In genomic region chr1:15848929-15849774, GRCh38 we compare ENCODE assay signal across 1 cellular context.
TF ChIP-seq lines count a peak whose summit lies in the region.

No MANE protein-coding gene starts in this region.

TF ChIP-seq in HEK293, 187 proteins besides CTCF, POLR2A, EP300 and RAD21 (continued from another document and continues in another):
- TF ChIP-seq ZNF138 (tag by site-specific recombination; IDR thresholded peaks at IDR 0.05; ENCODE audit: borderline replicate concordance): no peak
- TF ChIP-seq ZNF621 (tag by site-specific recombination; IDR thresholded peaks at IDR 0.05): no peak
- no peak for TF ChIP-seq ZNF433 (tag by site-specific recombination; IDR thresholded peaks at IDR 0.05; ENCODE audit: low read depth)
- TF ChIP-seq MZF1 (tag by site-specific recombination; IDR thresholded peaks at IDR 0.05; ENCODE audit: borderline replicate concordance): no peak
- peak; percentile 93 for TF ChIP-seq ZBTB26 (tag by site-specific recombination; optimal IDR thresholded peaks at IDR 0.05)
- no peak; the same call in 1 of the 2 replicates for TF ChIP-seq ZNF645 (tag by site-specific recombination; IDR thresholded peaks at IDR 0.05)
- TF ChIP-seq ZNF311 (tag by site-specific recombination; IDR thresholded peaks at IDR 0.05; ENCODE audit: borderline replicate concordance): no peak
- TF ChIP-seq ZNF175 (tag by site-specific recombination; IDR thresholded peaks at IDR 0.05): no peak
- no peak for TF ChIP-seq ZSCAN18 (tag by site-specific recombination; IDR thresholded peaks at IDR 0.05)
- TF ChIP-seq ZNF514 (tag by site-specific recombination; IDR thresholded peaks at IDR 0.05): no peak
- no peak; the same call in 1 of the 2 replicates for TF ChIP-seq ZFP37 (tag by site-specific recombination; IDR thresholded peaks at IDR 0.05)
- TF ChIP-seq ZNF530 (tag by site-specific recombination; IDR thresholded peaks at IDR 0.05; ENCODE audit: low read depth): no peak
- no peak; the same call in 1 of the 2 replicates for TF ChIP-seq ZNF324 (tag by site-specific recombination; IDR thresholded peaks at IDR 0.05)
- no peak for TF ChIP-seq ZNF518A (tag by site-specific recombination; conservative IDR thresholded peaks at IDR 0.05; ENCODE audit: low read depth)
- TF ChIP-seq SETDB1 (IDR thresholded peaks at IDR 0.05; ENCODE audit: insufficient read length, low read length): no peak
- TF ChIP-seq BCL11A (tag by site-specific recombination; IDR thresholded peaks at IDR 0.05; ENCODE audit: low read depth): no peak; the same call in 1 of the 2 replicates
- no peak for TF ChIP-seq ZNF521 (tag by site-specific recombination; IDR thresholded peaks at IDR 0.05)
- peak; percentile 55 for TF ChIP-seq ZBTB8A (tag by site-specific recombination; IDR thresholded peaks at IDR 0.05)
- no peak for TF ChIP-seq ZNF16 (tag by site-specific recombination; IDR thresholded peaks at IDR 0.05; ENCODE audit: low read depth)
- TF ChIP-seq ZNF544 (tag by site-specific recombination; IDR thresholded peaks at IDR 0.05): no peak
- TF ChIP-seq ZNF394 (tag by site-specific recombination; IDR thresholded peaks at IDR 0.05; ENCODE audit: borderline replicate concordance): peak; percentile 57; the same call in 1 of the 2 replicates
- no peak for TF ChIP-seq ZNF350 (tag by site-specific recombination; IDR thresholded peaks at IDR 0.05)
- no peak for TF ChIP-seq ZNF354C (tag by site-specific recombination; IDR thresholded peaks at IDR 0.05; ENCODE audit: borderline replicate concordance, low read depth)
- no peak for TF ChIP-seq ZNF555 (tag by site-specific recombination; conservative IDR thresholded peaks at IDR 0.05)
- TF ChIP-seq ZSCAN30 (tag by site-specific recombination; IDR thresholded peaks at IDR 0.05): 0 out of 2 replicates have a peak, but pooled peaks have one; percentile 5
- peak; percentile 83 for TF ChIP-seq SP7 (tag by site-specific recombination; IDR thresholded peaks at IDR 0.05)
- TF ChIP-seq ZNF548 (tag by site-specific recombination; IDR thresholded peaks at IDR 0.05): no peak
- TF ChIP-seq ZNF248 (tag by site-specific recombination; IDR thresholded peaks at IDR 0.05): no peak
- TF ChIP-seq ZNF704 (tag by site-specific recombination; IDR thresholded peaks at IDR 0.05): no peak
- TF ChIP-seq ZNF211 (tag by site-specific recombination; IDR thresholded peaks at IDR 0.05; ENCODE audit: low read depth): no peak
- TF ChIP-seq ZNF561 (tag by site-specific recombination; IDR thresholded peaks at IDR 0.05; ENCODE audit: borderline replicate concordance): no peak
- TF ChIP-seq ZNF398 (tag by site-specific recombination; IDR thresholded peaks at IDR 0.05): peak; percentile 75; the same call in 1 of the 2 replicates
- no peak for TF ChIP-seq ZNF148 (tag by site-specific recombination; IDR thresholded peaks at IDR 0.05; ENCODE audit: borderline replicate concordance)
- TF ChIP-seq ZNF10 (tag by site-specific recombination; IDR thresholded peaks at IDR 0.05): no peak
- TF ChIP-seq ZNF341 (tag by site-specific recombination; IDR thresholded peaks at IDR 0.05; ENCODE audit: low read depth): peak; percentile 100
- no peak; the same call in 1 of the 2 replicates for TF ChIP-seq GLIS1 (tag by site-specific recombination; IDR thresholded peaks at IDR 0.05)
- no peak for TF ChIP-seq ZNF132 (tag by site-specific recombination; IDR thresholded peaks at IDR 0.05; ENCODE audit: borderline replicate concordance)
- peak; percentile 58; the same call in 1 of the 2 replicates for TF ChIP-seq HIC1 (tag by site-specific recombination; IDR thresholded peaks at IDR 0.05)
- TF ChIP-seq ZNF114 (tag by site-specific recombination; IDR thresholded peaks at IDR 0.05): no peak
- no peak for TF ChIP-seq ZNF549 (tag by site-specific recombination; IDR thresholded peaks at IDR 0.05)
- TF ChIP-seq ZNF26 (tag by site-specific recombination; IDR thresholded peaks at IDR 0.05): no peak
- TF ChIP-seq ZNF23 (tag by site-specific recombination; IDR thresholded peaks at IDR 0.05; ENCODE audit: borderline replicate concordance): no peak
- TF ChIP-seq WT1 (tag by site-specific recombination; IDR thresholded peaks at IDR 0.05): peak; percentile 11; the same call in 1 of the 2 replicates
- no peak for TF ChIP-seq ZNF155 (tag by site-specific recombination; IDR thresholded peaks at IDR 0.05)
- no peak for TF ChIP-seq ZNF292 (tag by site-specific recombination; IDR thresholded peaks at IDR 0.05; ENCODE audit: borderline replicate concordance, low read depth)
- TF ChIP-seq OVOL3 (tag by site-specific recombination; IDR thresholded peaks at IDR 0.05): no peak
- no peak for TF ChIP-seq ZSCAN16 (tag by site-specific recombination; IDR thresholded peaks at IDR 0.05)
- TF ChIP-seq ZNF214 (tag by site-specific recombination; IDR thresholded peaks at IDR 0.05; ENCODE audit: borderline replicate concordance): no peak
- no peak for TF ChIP-seq ZNF302 (tag by site-specific recombination; IDR thresholded peaks at IDR 0.05; ENCODE audit: low read depth)
